ENCODE assay signal across 8 cellular contexts in the genomic region with DNA sequence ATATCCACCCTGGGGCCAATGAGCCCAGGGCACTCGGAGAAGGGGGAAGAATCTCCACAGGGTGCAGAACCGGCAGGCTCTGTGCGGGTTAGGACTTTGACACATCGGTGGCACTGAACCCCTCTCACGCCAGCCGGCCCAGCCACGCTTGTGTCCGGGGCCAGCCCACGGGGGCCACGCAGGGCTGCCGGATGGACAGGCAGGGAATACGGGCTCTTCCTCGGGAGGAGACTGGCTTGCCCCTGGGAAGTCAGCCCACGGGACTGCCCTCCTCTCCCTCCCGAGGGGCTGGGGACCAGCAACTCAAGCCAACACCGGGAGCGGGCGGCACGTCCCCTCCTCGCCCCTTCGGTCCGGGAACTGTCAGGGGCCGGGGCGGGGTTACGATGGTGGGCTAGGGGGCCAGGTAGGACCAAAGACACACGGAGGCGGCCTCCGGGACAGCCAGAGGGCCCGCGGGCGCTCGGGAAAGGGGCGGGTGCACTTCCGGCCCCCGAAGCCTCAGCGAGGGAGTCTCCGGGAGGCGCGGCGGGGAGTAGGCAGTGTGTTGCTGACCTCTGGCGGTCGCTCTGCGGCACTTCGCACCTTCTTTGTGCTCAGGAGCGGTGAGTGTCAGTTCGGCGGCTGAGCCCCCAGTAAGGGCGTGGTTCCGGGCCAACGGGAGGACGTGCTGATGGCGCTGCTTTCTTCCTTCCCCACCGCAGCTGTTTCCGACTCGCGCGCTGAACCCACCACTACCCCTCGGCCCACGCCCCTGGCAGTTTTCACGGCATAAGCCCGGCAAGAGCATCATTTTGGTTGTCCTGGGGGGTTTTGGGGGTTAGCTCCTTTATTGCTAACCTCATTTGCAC. TPM values are rescaled to one million over a fixed set of nuclear protein-coding genes. Genes with fewer than 3 reads are reported as not detected.
DNase-seq lines count a peak whose midpoint lies in the region; ATAC-seq and TF ChIP-seq lines count a peak whose summit lies in the region.

No MANE protein-coding gene starts in this region.

- H3K4me3 ChIP-seq in AG10803 (ENCODE audit: low read length) (peak overlapping the region; percentile 70), coronary artery (peak overlapping the region; percentile 82)

- DNase-seq in AG10803 (ENCODE audit: low read depth): peak; percentile 74
- DNase-seq in NCI-H345 treated with DMSO at 0.1 percent for 48 hours (lab: John Stamatoyannopoulos, UW; ENCODE audit: unreplicated experiment): peak; percentile 44
- peak; percentile 76 to 85 for DNase-seq in activated CD4-positive, alpha-beta T cell treated with anti-CD3 and anti-CD28 coated beads for 24 hours (ENCODE audit: low read depth in 2 of 2)
- DNase-seq in coronary artery (ENCODE audit: low spot score): peak; percentile 90
- DNase-seq in left lobe of liver (ENCODE audit: low spot score): peak; percentile 85
- peak; percentile 91 for DNase-seq in stimulated activated CD4-positive, alpha-beta T cell treated with anti-CD3 and anti-CD28 coated beads, Interleukin-1b, Interleukin-23, amount 100 ng/mL, for 48 hours

- peak; percentile 98 for ATAC-seq in GM18907 (IDR thresholded peaks at IDR 0.05; ENCODE audit: unreplicated experiment)
- ATAC-seq in HG03139 (IDR thresholded peaks at IDR 0.05; ENCODE audit: unreplicated experiment): peak; percentile 96
- peak; percentile 95 for ATAC-seq in left lobe of liver

- H3K27ac ChIP-seq in coronary artery: peak overlapping the region; percentile 69 to 84

- TF ChIP-seq CTCF in AG10803 (conservative IDR thresholded peaks at IDR 0.05; ENCODE audit: low read length): peak; percentile 77
- peak; percentile 94 for TF ChIP-seq CTCF in coronary artery (IDR thresholded peaks at IDR 0.05)

RNA-seq across cellular contexts. Expression of a gene that starts 5.1 kb away (rescaled TPM):
- 425 TPM for total RNA-seq in left lobe of liver

RNA-seq across cellular contexts. Expression of a gene that starts 25.1 kb away (rescaled TPM):
- total RNA-seq in left lobe of liver: 3.0 TPM

Comparison
In these comparisons a context has a peak if more than half of its experiments do, and no peak if none do; other contexts are left out.
1. Peak in every context shown above with its lines: DNase-seq, ATAC-seq, H3K4me3 ChIP-seq and H3K27ac ChIP-seq.